Comparison of ENCODE assay signal across 12 cellular contexts in the genomic region with DNA sequence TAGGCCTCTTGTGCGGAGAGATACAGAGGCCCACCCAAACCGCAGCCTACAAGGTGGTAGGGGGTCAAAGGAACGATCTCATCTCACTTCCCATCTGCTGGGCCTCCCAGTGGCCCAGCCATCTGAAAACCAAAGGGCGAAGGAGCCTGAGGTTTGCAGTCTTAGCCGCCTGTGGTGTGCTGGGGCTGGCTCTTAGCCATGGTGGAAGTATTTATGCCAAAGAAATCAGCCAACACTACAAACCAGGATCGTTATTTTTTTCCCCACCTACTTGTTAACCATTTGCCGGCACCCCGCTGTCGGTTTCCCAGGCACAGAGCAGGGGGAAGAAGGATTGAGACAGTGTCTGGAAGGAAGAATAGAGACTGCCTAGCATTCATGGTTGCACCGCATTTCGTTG.
"Had no signal": no experiment of that assay in that cellular context is flagged by ENCODE, and none has a peak within 500 bp of the region (broad histone marks: within the 10 kb centered on the region; RNA-seq: fewer than 3 reads in every experiment).

No MANE protein-coding gene starts in this region.

- H3K27ac ChIP-seq: cardiac muscle cell, tibial nerve had no signal

- H3K36me3 ChIP-seq: cardiac muscle cell, tibial nerve had no signal

- H3K27me3 ChIP-seq: cardiac muscle cell, tibial nerve had no signal

- H3K9me3 ChIP-seq: tibial nerve had no signal

- H3K4me3 ChIP-seq: cardiac muscle cell, tibial nerve had no signal

- H3K4me1 ChIP-seq: tibial nerve had no signal

- ATAC-seq: activated CD4-positive, CD25-positive, alpha-beta regulatory T cell treated with anti-CD3 and anti-CD28 coated beads, Interleukin-2, amount 50 U/mL, for 24 hours; activated T-cell treated with anti-CD3 and anti-CD28 coated beads, Interleukin-2, amount 50 U/mL, for 4 hours; natural killer cell; stimulated activated naive CD8-positive, alpha-beta T cell treated with anti-CD3 and anti-CD28 coated beads, Interleukin-15, Interleukin-2, amounts not matched to agents 100 U/mL and 50 U/mL, for 24 hours had no signal

- DNase-seq: activated CD4-positive, alpha-beta T cell treated with anti-CD3 and anti-CD28 coated beads, Interleukin-2, amount 10 ng/mL, durations not matched to agents 7 days and 5 days; activated CD8-positive, alpha-beta memory T cell treated with anti-CD3 and anti-CD28 coated beads, Interleukin-2, amount 50 U/mL, for 4 hours; activated naive CD4-positive, alpha-beta T cell treated with anti-CD3 and anti-CD28 coated beads for 36 hours; activated T-cell treated with anti-CD3 and anti-CD28 coated beads, Interleukin-2, amount 50 U/mL, for 4 hours; natural killer cell; stimulated activated CD4-positive, alpha-beta T cell treated with anti-CD3 and anti-CD28 coated beads, Interleukin-2, amount 100 ng/mL, for 24 hours; stimulated activated naive CD8-positive, alpha-beta T cell treated with anti-CD3 and anti-CD28 coated beads, Interleukin-15, Interleukin-2, amounts not matched to agents 100 U/mL and 50 U/mL, for 24 hours; T-helper 1 cell; T-helper 9 cell had no signal
